Comparison of ENCODE assay signal across 12 cellular contexts in the genomic region with DNA sequence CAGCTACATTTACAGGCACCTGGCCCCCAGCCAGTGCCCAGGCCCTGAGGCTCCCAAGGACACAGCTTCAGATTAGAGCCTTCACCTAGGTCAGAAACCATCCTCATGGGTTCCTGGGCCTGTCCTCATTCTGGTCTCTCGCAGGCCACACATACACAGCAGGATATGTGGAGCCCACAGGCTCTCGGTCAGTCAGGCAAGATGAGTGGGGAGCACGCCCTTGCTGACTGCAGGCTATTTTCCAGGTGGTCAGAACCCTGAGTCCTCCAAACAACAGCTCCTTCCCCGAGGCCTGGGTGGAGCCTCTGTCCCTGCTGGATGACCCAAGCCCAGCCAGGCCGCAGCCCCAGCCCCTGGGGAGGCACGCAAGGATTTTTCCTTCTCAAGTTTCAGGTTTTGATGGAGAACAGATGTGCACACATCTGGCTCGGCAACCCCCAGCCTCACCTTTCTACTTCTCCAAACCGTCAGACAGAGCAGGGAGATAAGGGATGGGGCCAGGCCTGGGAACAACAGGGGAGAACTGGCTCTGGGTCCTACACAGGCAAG. TPM values are rescaled to one million over a fixed set of nuclear protein-coding genes. Genes with fewer than 3 reads are reported as not detected.
DNase-seq lines count a peak whose midpoint lies in the region; ATAC-seq, FAIRE-seq and TF ChIP-seq lines count a peak whose summit lies in the region.
"Had no signal": no experiment of that assay in that cellular context is flagged by ENCODE, and none has a peak within 500 bp of the region (broad histone marks: within the 10 kb centered on the region; RNA-seq: fewer than 3 reads in every experiment).

No MANE protein-coding gene starts in this region.

- H3K18ac ChIP-seq in mesendoderm (ENCODE audit: low read length), result no peak overlapping the region

- RAD21 ChIA-PET in HCT116 (lab: Charles Lee; ENCODE audit: low non-redundant PET in 1 of 2, low total read pairs in 2 of 2, uncharacterized antibody in 2 of 2, unreplicated experiment in 2 of 2), result interaction anchor here in 1 of 2 experiments (1.6 kb wide), 1 partner anchor 107 kb away, joined by 3 read pairs; no protein-coding TSS in a partner anchor

- H3K4ac ChIP-seq in mesendoderm (ENCODE audit: low read depth, low read length), result no peak overlapping the region

- no peaks in the 10 kb centered on the region for H3K9me2 ChIP-seq in HCT116 (ENCODE audit: insufficient read depth)

- H3K36me3 ChIP-seq in HCT116 (ENCODE audit: control insufficient read depth in 1 of 2, insufficient read depth in 2 of 2, low read length in 2 of 2) (no peaks in the 10 kb centered on the region), mesendoderm (ENCODE audit: control insufficient read depth, insufficient read depth, low read length) (no peaks in the 10 kb centered on the region)

- TF ChIP-seq CTCF in A549 (IDR thresholded peaks at IDR 0.05) (no peak), HCT116 (IDR thresholded peaks at IDR 0.05 in 2 of 3, conservative IDR thresholded peaks at IDR 0.05 in 1 of 3; ENCODE audit: borderline replicate concordance in 1 of 3, insufficient read depth in 1 of 3, low read depth in 2 of 3, low read length in 2 of 3) (no peak)

- no peak overlapping the region for H3K23ac ChIP-seq in mesendoderm (ENCODE audit: low read length)

- no peaks in the 10 kb centered on the region for H4K20me1 ChIP-seq in HCT116 (ENCODE audit: insufficient read depth)

- H3K27ac ChIP-seq in A549 (peak overlapping the region; percentile 90 to 97), HCT116 (ENCODE audit: low read depth, low read length) (no peak overlapping the region), mesendoderm (ENCODE audit: low read depth, low read length) (no peak overlapping the region)

- H2BK5ac ChIP-seq in mesendoderm (ENCODE audit: low read length), result no peak overlapping the region

- H3K4me1 ChIP-seq in A549 (peaks cover 82% of the 10 kb centered on the region), HCT116 (ENCODE audit: control insufficient read depth in 1 of 2, insufficient read depth in 2 of 2, low read length in 2 of 2) (peaks cover 36 to 67% of the 10 kb centered on the region in 2 experiments), mesendoderm (ENCODE audit: control insufficient read depth, low read depth, low read length) (peaks cover 13% of the 10 kb centered on the region)

- DNase-seq in A549 (ENCODE audit: low read depth in 1 of 2, low spot score in 1 of 2) (peak in 1 of 2 experiments; percentile 30), HCT116 (ENCODE audit: low read depth, low spot score) (no peak), brain pericyte (ENCODE audit: low read depth, low spot score) (peak; percentile 69), mesendoderm (peak; percentile 41), SIG-M5 treated with dmso at 0.1 percent for 504 hours (lab: John Stamatoyannopoulos, UW; ENCODE audit: unreplicated experiment) (no peak)
- DNase-seq in activated naive CD4-positive, alpha-beta T cell treated with anti-CD3 and anti-CD28 coated beads, Interleukin-2, amount 50 U/mL, for 16 hours, result no peak
- DNase-seq: CD4-positive, CD25-positive, alpha-beta regulatory T cell; erythroblast; KBM-7 had no signal

- H3K9ac ChIP-seq in HCT116 (ENCODE audit: low read length), result no peak overlapping the region
- no peak overlapping the region for H3K9ac ChIP-seq in mesendoderm (ENCODE audit: low read length)

- H2BK15ac ChIP-seq in mesendoderm (replicated peaks; ENCODE audit: low read depth), result no peak overlapping the region

- no peak overlapping the region for H2BK120ac ChIP-seq in mesendoderm (ENCODE audit: low read depth, low read length)

- CTCF ChIA-PET in A549 (lab: Yijun Ruan, JAX) (interaction anchor here (1.1 to 6.4 kb wide), 5 partner anchors 10 to 107 kb away, joined by 4 to 33 read pairs (median 8); no protein-coding TSS in a partner anchor), HCT116 (lab: Charles Lee) (interaction anchor here (0.9 kb wide), 1 partner anchor 107 kb away, joined by 6 read pairs; no protein-coding TSS in a partner anchor)

- peak overlapping the region; percentile 51 for H3K4me3 ChIP-seq in A549
- no peak overlapping the region for H3K4me3 ChIP-seq in HCT116 (replicated peaks in 1 of 2; ENCODE audit: low read depth in 1 of 2, low read length in 2 of 2)
- H3K4me3 ChIP-seq in mesendoderm (ENCODE audit: low read length), result no peak overlapping the region

- H4K5ac ChIP-seq in mesendoderm (ENCODE audit: low read length), result no peak overlapping the region

- intact Hi-C loops in HCT116 (cut with micrococcal nuclease), result loop anchor here (2.0 to 5.0 kb wide), 2 partner anchors 40 to 49 kb away; no protein-coding TSS in a partner anchor

- H3K79me1 ChIP-seq in mesendoderm (ENCODE audit: low read length), result no peaks in the 10 kb centered on the region

- TF ChIP-seq POLR2A in A549 (IDR thresholded peaks at IDR 0.05; ENCODE audit: low read length) (no peak), HCT116 (IDR thresholded peaks at IDR 0.05; ENCODE audit: borderline replicate concordance, extremely low read depth, insufficient read depth, insufficient read length) (no peak)

- H3K4me2 ChIP-seq in A549, result peak overlapping the region; percentile 95
- H3K4me2 ChIP-seq in HCT116 (ENCODE audit: low read length), result peak overlapping the region; percentile 59
- no peak overlapping the region for H3K4me2 ChIP-seq in mesendoderm (ENCODE audit: low read length)

- FAIRE-seq in A549 (lab: Jason Lieb, UNC), result no peak
- FAIRE-seq: kidney had no signal

- no peak overlapping the region for H2AK5ac ChIP-seq in mesendoderm (ENCODE audit: low read length)

- no peak overlapping the region for H2AFZ ChIP-seq in HCT116 (ENCODE audit: low read depth, low read length, poor library complexity, severe bottlenecking)

- no peak for TF ChIP-seq EP300 in A549 (IDR thresholded peaks at IDR 0.05)

- no peak for TF ChIP-seq RAD21 in A549 (conservative IDR thresholded peaks at IDR 0.05 in 1 of 2, IDR thresholded peaks at IDR 0.05 in 1 of 2)
- TF ChIP-seq RAD21 in HCT116 (IDR thresholded peaks at IDR 0.05; ENCODE audit: low read depth), result no peak

- no TSS peak for BruUV-seq in HCT116 (replicated peaks; lab: Mats Ljungman, UMichigan)

- H3K9me3 ChIP-seq in A549 (no peaks in the 10 kb centered on the region), HCT116 (ENCODE audit: control insufficient read depth in 1 of 2, insufficient read depth in 1 of 2, low read depth in 1 of 2, low read length in 2 of 2) (no peaks in the 10 kb centered on the region)

- 0% methylated on average over 7 of the region's 8 CpGs for WGBS in A549 (ENCODE audit: missing lambda C conversion rate)
- WGBS in mesendoderm (ENCODE audit: extremely low coverage, insufficient coverage, low lambda C conversion rate), result no CpG with 5 or more reads among the region's 8 CpGs

- no peak overlapping the region for H4K8ac ChIP-seq in mesendoderm (ENCODE audit: low read depth, low read length)

- peaks cover 12% of the 10 kb centered on the region; the same call in 1 of the 2 replicates for H3K27me3 ChIP-seq in HCT116 (ENCODE audit: insufficient read depth, low read length)
- no peaks in the 10 kb centered on the region for H3K27me3 ChIP-seq in mesendoderm (ENCODE audit: insufficient read depth, low read length, poor library complexity)

- H3K56ac ChIP-seq in mesendoderm (ENCODE audit: low read length), result peak overlapping the region; percentile 84

- no peaks in the 10 kb centered on the region for H3K79me2 ChIP-seq in HCT116 (ENCODE audit: insufficient read depth, low read length)
- H3K79me2 ChIP-seq in mesendoderm (ENCODE audit: control insufficient read depth, insufficient read depth, low read length), result no peaks in the 10 kb centered on the region

- peak in 1 of 2 experiments; percentile 1; a peak in 1 of 6 replicates for ATAC-seq in A549
- ATAC-seq in HCT116, result peak; percentile 3; the same call in 1 of the 2 replicates
- no peak for ATAC-seq in HG03520 (IDR thresholded peaks at IDR 0.05; ENCODE audit: unreplicated experiment)
- ATAC-seq in GM21528 (IDR thresholded peaks at IDR 0.05; ENCODE audit: low FRiP score, unreplicated experiment), result no peak

- POLR2A ChIA-PET in A549 (lab: Yijun Ruan, JAX) (interaction anchor here (0.5 to 2.0 kb wide), 5 partner anchors 13 to 153 kb away, joined by 3 to 10 read pairs (median 4); no protein-coding TSS in a partner anchor), HCT116 (lab: Charles Lee) (no interaction called here)

TF ChIP-seq in HCT116, 20 proteins besides CTCF, POLR2A, EP300 and RAD21 (continues in another document):
- TF ChIP-seq YY1 (IDR thresholded peaks at IDR 0.05; ENCODE audit: extremely low read depth, insufficient replicate concordance, low read depth, low read length), result no peak
- no peak for TF ChIP-seq FOSL1 (IDR thresholded peaks at IDR 0.05; ENCODE audit: low read depth)
- no peak for TF ChIP-seq EZH2phosphoT487 (IDR thresholded peaks at IDR 0.05; ENCODE audit: borderline replicate concordance)

RNA-seq across cellular contexts. Expression of gene STRA6, which starts 1.6 kb away (rescaled TPM):
- polyA plus RNA-seq in A549 (2011; rRNA removed), result 35.0 and 49.8 TPM in 2 replicates
- polyA plus RNA-seq in A549 (2012; cell fraction: cytosol; rRNA removed), result 31.3 and 39.8 TPM in 2 replicates
- 165 and 201 TPM in 2 replicates for polyA plus RNA-seq in A549 (2012; cell fraction: nucleus; rRNA removed)
- 60.6 to 76.4 TPM (median 70.2 TPM) in 3 replicates for polyA plus RNA-seq in A549 (2017; fragmentation: RNase III; extraction: RNeasy Plus Mini Kit Qiagen cat#74134 plus additional on column Dnase treatment)
- polyA minus RNA-seq in A549 (2011; rRNA and poly(A)+ RNA removed), result 63.6 and 65.0 TPM in 2 replicates
- 0.54 TPM for total RNA-seq in HCT116 (2021; ENCODE audit: unreplicated experiment)
- polyA plus RNA-seq in HCT116 (2012), result 0.46 and 0.59 TPM in 2 replicates
- polyA plus RNA-seq in mesendoderm (2013, experiment 1 of 2), result 4.4 TPM
- 4.5 TPM for polyA plus RNA-seq in mesendoderm (2013, experiment 2 of 2)
- total RNA-seq: CD4-positive, CD25-positive, alpha-beta regulatory T cell had no signal
- polyA plus RNA-seq: CD4-positive, CD25-positive, alpha-beta regulatory T cell had no signal

RNA-seq across cellular contexts. Expression of gene ISLR, which starts 27.4 kb away (rescaled TPM):
- polyA plus RNA-seq in A549 (2011; rRNA removed) (0.10 and 0.28 TPM in 2 replicates), A549 (2017; fragmentation: RNase III; extraction: RNeasy Plus Mini Kit Qiagen cat#74134 plus additional on column Dnase treatment) (0.25 to 0.43 TPM (median 0.30 TPM) in 3 replicates)
- 0.11 and 0.17 TPM in 2 replicates for polyA plus RNA-seq in A549 (2012; cell fraction: cytosol; rRNA removed)
- polyA plus RNA-seq in A549 (2012; cell fraction: nucleus; rRNA removed), result 0.59 and 1.1 TPM in 2 replicates
- 0.12 TPM in 1 of 2 replicates, not detected in the other for polyA minus RNA-seq in A549 (2011; rRNA and poly(A)+ RNA removed)
- total RNA-seq in HCT116 (2021; ENCODE audit: unreplicated experiment), result 0.12 TPM
- polyA plus RNA-seq in HCT116 (2012), result not detected in 2 replicates
- 1.2 TPM for polyA plus RNA-seq in mesendoderm (2013, experiment 1 of 2)
- polyA plus RNA-seq in mesendoderm (2013, experiment 2 of 2), result 0.84 TPM
- total RNA-seq: CD4-positive, CD25-positive, alpha-beta regulatory T cell had no signal
- polyA plus RNA-seq: CD4-positive, CD25-positive, alpha-beta regulatory T cell had no signal

RNA-seq across cellular contexts. Expression of gene CCDC33, which starts 35.2 kb away (rescaled TPM):
- polyA plus RNA-seq in A549 (2011; rRNA removed), result 5.4 and 5.9 TPM in 2 replicates
- 5.2 and 6.0 TPM in 2 replicates for polyA plus RNA-seq in A549 (2012; cell fraction: cytosol; rRNA removed)
- polyA plus RNA-seq in A549 (2012; cell fraction: nucleus; rRNA removed), result 5.8 and 6.5 TPM in 2 replicates
- 9.2 to 11.9 TPM (median 10.4 TPM) in 3 replicates for polyA plus RNA-seq in A549 (2017; fragmentation: RNase III; extraction: RNeasy Plus Mini Kit Qiagen cat#74134 plus additional on column Dnase treatment)
- polyA minus RNA-seq in A549 (2011; rRNA and poly(A)+ RNA removed), result 4.5 and 4.6 TPM in 2 replicates
- total RNA-seq in HCT116 (2021; ENCODE audit: unreplicated experiment), result 0.15 TPM
- 0.09 and 0.21 TPM in 2 replicates for polyA plus RNA-seq in HCT116 (2012)
- polyA plus RNA-seq in mesendoderm (2013, experiment 1 of 2), result 1.7 TPM
- 1.6 TPM for polyA plus RNA-seq in mesendoderm (2013, experiment 2 of 2)
- total RNA-seq: CD4-positive, CD25-positive, alpha-beta regulatory T cell had no signal
- polyA plus RNA-seq: CD4-positive, CD25-positive, alpha-beta regulatory T cell had no signal

Comparison
In these comparisons a context has a peak if more than half of its experiments do, and no peak if none do; other contexts are left out.
1. DNase-seq: peak in brain pericyte (single experiment) and mesendoderm (single experiment); none in HCT116 (single experiment), activated naive CD4-positive, alpha-beta T cell treated with anti-CD3 and anti-CD28 coated beads, Interleukin-2, amount 50 U/mL, for 16 hours (single experiment) and SIG-M5 treated with dmso at 0.1 percent for 504 hours (single experiment).
2. H3K27ac ChIP-seq: peak in A549 (2 of 2); none in HCT116 (single experiment) and mesendoderm (single experiment).
3. Of the 6 proteins assayed by ChIP-seq in both A549 and HCT116: peak only in A549: MAX; only in HCT116: none; in both: none; in neither: 5.